Comparison of ENCODE assay signal across 8 cellular contexts in the genomic region with DNA sequence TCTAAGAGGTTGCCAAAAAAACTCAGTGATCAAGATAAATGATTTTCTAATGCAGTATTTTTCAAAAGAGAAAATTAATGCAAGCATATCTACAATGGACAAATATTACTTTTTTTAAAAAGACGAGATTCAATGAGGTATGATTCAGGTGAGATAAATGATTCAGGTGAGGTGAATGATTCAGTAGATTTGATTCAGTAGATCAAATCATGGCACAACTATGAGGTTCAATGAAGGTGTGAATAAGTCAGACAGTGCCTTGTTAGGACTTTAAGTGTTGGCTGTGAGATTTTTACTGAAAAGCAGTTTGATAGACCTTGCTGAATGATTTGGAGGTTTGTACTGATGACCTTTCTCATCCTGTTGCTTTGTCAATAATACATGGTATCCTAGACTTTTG.
"Had no signal": no experiment of that assay in that cellular context is flagged by ENCODE, and none has a peak within 500 bp of the region (broad histone marks: within the 10 kb centered on the region; RNA-seq: fewer than 3 reads in every experiment).

No MANE protein-coding gene starts in this region.

- FAIRE-seq: H1, H54, HepG2 had no signal

- H3K27ac Mint-ChIP-seq: GM23338, H9, IgD-negative memory B cell had no signal

- H3K9me3 Mint-ChIP-seq: GM23338, H9 had no signal

- H2AFZ ChIP-seq: GM23338 had no signal

- ATAC-seq: GM23338, HepG2 had no signal

- H3K4me3 ChIP-seq: GM23338 had no signal

- H3K4me2 ChIP-seq: GM23338 had no signal

- DNase-seq: H9, HCEC 1CT had no signal

- H3K36me3 Mint-ChIP-seq: IgD-negative memory B cell had no signal

- H3K27ac ChIP-seq: HL-60 had no signal
